In genomic region chr22:26432619-26433311, GRCh38 we compare ENCODE assay signal across 16 cellular contexts. TPM values are rescaled to one million over a fixed set of nuclear protein-coding genes. Genes with fewer than 3 reads are reported as not detected.
DNase-seq lines count a peak whose midpoint lies in the region; ATAC-seq, FAIRE-seq and TF ChIP-seq lines count a peak whose summit lies in the region.
"Had no signal": no experiment of that assay in that cellular context is flagged by ENCODE, and none has a peak within 500 bp of the region (broad histone marks: within the 10 kb centered on the region; RNA-seq: fewer than 3 reads in every experiment).

No MANE protein-coding gene starts in this region.

- intact Hi-C loops in GM12878 (cut with micrococcal nuclease; ENCODE audit: unreplicated experiment), result loop anchor here (5.0 kb wide), 1 partner anchor 50 kb away; the partner anchor contains the start of genes HPS4 and SRRD

- H3K27ac ChIP-seq in GM12878 (ENCODE audit: control insufficient read depth, insufficient read depth), result peak overlapping the region; percentile 55
- H3K27ac ChIP-seq: prostate gland had no signal

- peaks cover 3 to 8% of the 10 kb centered on the region in 2 experiments; a peak in 2 of 4 replicates for H3K36me3 ChIP-seq in GM12878 (ENCODE audit: control insufficient read depth in 2 of 2, insufficient read depth in 2 of 2, low read length in 1 of 2)
- H3K36me3 ChIP-seq: prostate gland had no signal

- in situ Hi-C loops in GM12878 (cut with MboI), result no loop called here

- WGBS in GM12878 (ENCODE audit: insufficient coverage, insufficient replicate concordance, low lambda C conversion rate, missing lambda C conversion rate), result 52% methylated on average over 3 of the region's 3 CpGs

- peak overlapping the region; percentile 92; the same call in 1 of the 2 replicates for H3K4me3 ChIP-seq in GM12878
- H3K4me3 ChIP-seq: prostate gland had no signal

- H2AFZ ChIP-seq in GM12878 (ENCODE audit: control insufficient read depth, low read depth, low read length), result no peak overlapping the region

- H3K79me2 ChIP-seq in GM12878 (ENCODE audit: control insufficient read depth, insufficient read depth, low read length), result peaks cover 29% of the 10 kb centered on the region

- BruUV-seq in GM12878 (replicated peaks; lab: Mats Ljungman, UMichigan), result no TSS peak

- no peak for TF ChIP-seq CTCF in GM12878 (IDR thresholded peaks at IDR 0.05 in 2 of 3, conservative IDR thresholded peaks at IDR 0.05 in 1 of 3; ENCODE audit: control insufficient read depth in 2 of 3, extremely low read depth in 1 of 3, insufficient read depth in 1 of 3, low read depth in 3 of 3, low read length in 3 of 3)

- DNase-seq in CD1c-positive myeloid dendritic cell (ENCODE audit: extremely low spot score), result peak; percentile 70
- DNase-seq in NOMO-1 treated with DMSO at 0.1 percent for 48 hours (lab: John Stamatoyannopoulos, UW; ENCODE audit: unreplicated experiment), result peak; percentile 95
- DNase-seq in GM12878 (ENCODE audit: low read depth, low spot score), result peak; percentile 71
- DNase-seq in NCI-H1436 (lab: John Stamatoyannopoulos, UW), result no peak
- no peak for DNase-seq in NCI-H524 treated with DMSO at 0.1 percent for 48 hours (lab: John Stamatoyannopoulos, UW)
- DNase-seq in NCI-H226, result no peak
- DNase-seq in NCI-H2107 treated with DMSO at 0.1 percent for 48 hours (lab: John Stamatoyannopoulos, UW; ENCODE audit: unreplicated experiment), result no peak
- DNase-seq: activated CD4-positive, CD25-positive, alpha-beta regulatory T cell treated with anti-CD3 and anti-CD28 coated beads, Interleukin-2, amount 50 U/mL, for 72 hours; DMS79; effector CD4-positive, alpha-beta T cell; NCI-H1417 treated with DMSO at 0.1 percent for 48 hours; NCI-H774; SK-N-SH had no signal

- POLR2A ChIA-PET in GM12878 (lab: Charles Lee), result no interaction called here

- FAIRE-seq in GM12878 (lab: Jason Lieb, UNC), result peak; percentile 18
- FAIRE-seq: HTR-8/SVneo had no signal

- peak overlapping the region; percentile 97 for H3K4me2 ChIP-seq in GM12878 (ENCODE audit: control insufficient read depth, insufficient read depth)
- H3K4me2 ChIP-seq: SK-N-SH had no signal

- ATAC-seq in GM18867 (IDR thresholded peaks at IDR 0.05; ENCODE audit: unreplicated experiment) (peak; percentile 34), GM12878 (peak; percentile 67)

- TF ChIP-seq POLR2A in GM12878 (IDR thresholded peaks at IDR 0.05; ENCODE audit: low read depth, low read length), result no peak

- peaks cover 4% of the 10 kb centered on the region; the same call in 1 of the 2 replicates for H4K20me1 ChIP-seq in GM12878 (ENCODE audit: control insufficient read depth, insufficient read depth)

- SMC1A ChIA-PET in GM12878 (lab: Charles Lee; ENCODE audit: uncharacterized antibody, unreplicated experiment), result interaction anchor here (1.5 to 2.6 kb wide), 3 partner anchors 28 to 49 kb away, joined by 3 to 14 read pairs (median 9); no protein-coding TSS in a partner anchor

- no peak overlapping the region for H3K9ac ChIP-seq in GM12878 (ENCODE audit: control insufficient read depth, insufficient read depth, low read length)
- H3K9ac ChIP-seq: SK-N-SH had no signal

- no peaks in the 10 kb centered on the region for H3K9me3 ChIP-seq in GM12878 (replicated peaks; ENCODE audit: control insufficient read depth, insufficient read depth, low read length)
- H3K9me3 ChIP-seq: prostate gland, SK-N-SH had no signal

- RAD21 ChIA-PET in GM12878 (lab: Charles Lee; ENCODE audit: unreplicated experiment), result no interaction called here

- TF ChIP-seq EP300 in GM12878 (IDR thresholded peaks at IDR 0.05; ENCODE audit: borderline replicate concordance in 1 of 2, control insufficient read depth in 1 of 2, low read depth in 2 of 2, low read length in 2 of 2), result no peak; a peak in 1 of 4 replicates

- no peaks in the 10 kb centered on the region for H3K27me3 ChIP-seq in GM12878 (replicated peaks in 1 of 2; ENCODE audit: control insufficient read depth in 2 of 2, insufficient read depth in 2 of 2, low read length in 1 of 2)

- CTCF ChIA-PET in GM12878 (lab: Yijun Ruan, JAX), result interaction anchor here (0.7 to 3.2 kb wide), 3 partner anchors 29 to 141 kb away, joined by 3 to 26 read pairs (median 5); partner anchors contain the start of gene SRRD

- TF ChIP-seq RAD21 in GM12878 (IDR thresholded peaks at IDR 0.05; ENCODE audit: insufficient read depth, low read depth, low read length), result no peak

- H3K4me1 ChIP-seq in GM12878 (ENCODE audit: control insufficient read depth, insufficient read depth, low read length), result peaks cover 34% of the 10 kb centered on the region

TF ChIP-seq in GM12878, 131 proteins besides CTCF, POLR2A, EP300 and RAD21 (continues in another document):
- TF ChIP-seq MXI1 (IDR thresholded peaks at IDR 0.05; ENCODE audit: low read depth, low read length), result peak; percentile 46; the same call in 1 of the 2 replicates
- TF ChIP-seq HCFC1 (IDR thresholded peaks at IDR 0.05; ENCODE audit: low read length), result no peak
- peak; percentile 42 to 74; a peak in 3 of 4 replicates for TF ChIP-seq IKZF2 (IDR thresholded peaks at IDR 0.05)
- TF ChIP-seq POLR2AphosphoS5 (IDR thresholded peaks at IDR 0.05; ENCODE audit: low read length), result no peak
- TF ChIP-seq NR2C1 (IDR thresholded peaks at IDR 0.05), result peak; percentile 46; the same call in 1 of the 2 replicates
- peak; percentile 57; the same call in 1 of the 2 replicates for TF ChIP-seq ZNF217 (IDR thresholded peaks at IDR 0.05)
- 0 out of 2 replicates have a peak, but pooled peaks have one; percentile 79 for TF ChIP-seq CHD1 (IDR thresholded peaks at IDR 0.05; ENCODE audit: low read depth, low read length)
- TF ChIP-seq RUNX3 (IDR thresholded peaks at IDR 0.05; ENCODE audit: low read length), result peak; percentile 81
- no peak for TF ChIP-seq TBL1XR1 (IDR thresholded peaks at IDR 0.05; ENCODE audit: low read depth, low read length)
- peak; percentile 52; the same call in 1 of the 2 replicates for TF ChIP-seq CREB1 (IDR thresholded peaks at IDR 0.05; ENCODE audit: low read depth)
- TF ChIP-seq STAT3 (IDR thresholded peaks at IDR 0.05; ENCODE audit: low read depth, low read length), result no peak

RNA-seq across cellular contexts. Expression of gene ASPHD2, which starts 3.7 kb away (rescaled TPM):
- 8.5 and 10.4 TPM in 2 replicates for total RNA-seq in GM12878 (2013; cell fraction: nucleolus; rRNA removed)
- 10.4 and 10.8 TPM in 2 replicates for total RNA-seq in GM12878 (2014; rRNA removed)
- total RNA-seq in GM12878 (2014; rRNA removed; fragmentation: Illumina TruSeq; extraction: Trizol), result 5.0 and 5.3 TPM in 2 replicates
- total RNA-seq in GM12878 (2021), result 10.6 TPM in 2 replicates
- 2.3 TPM for polyA plus RNA-seq in GM12878 (2011; ENCODE audit: low read depth)
- polyA plus RNA-seq in GM12878 (2011; rRNA removed), result 6.2 and 7.7 TPM in 2 replicates
- polyA plus RNA-seq in GM12878 (2011; cell fraction: cytosol; rRNA removed), result 7.7 and 8.5 TPM in 2 replicates
- 6.9 and 7.5 TPM in 2 replicates for polyA plus RNA-seq in GM12878 (2011; cell fraction: nucleus; rRNA removed)
- 3.4 and 4.4 TPM in 2 replicates for polyA plus RNA-seq in GM12878 (2012)
- polyA plus RNA-seq in GM12878 (2014; fragmentation: Illumina TruSeq; extraction: Trizol), result 3.5 and 5.1 TPM in 2 replicates
- 1 to 10 TPM; 1.6 to 2.3 TPM for polyA plus RNA-seq in GM12878 (2014; fragmentation: Nextera tagmentation; extraction: Ambion mirVana)
- polyA plus RNA-seq in GM12878 (2014; rRNA removed), result 9.0 TPM in 2 replicates
- 1 to 10 TPM; 1.6 to 3.2 TPM for polyA plus RNA-seq in GM12878 (2016; fragmentation: Nextera tagmentation; extraction: Ambion mirVana)
- 10.2 and 15.7 TPM in 2 replicates for polyA minus RNA-seq in GM12878 (2011; rRNA and poly(A)+ RNA removed)
- 3.7 and 5.5 TPM in 2 replicates for polyA minus RNA-seq in GM12878 (2011; cell fraction: cytosol; rRNA and poly(A)+ RNA removed)
- polyA minus RNA-seq in GM12878 (2011; cell fraction: nucleus; rRNA and poly(A)+ RNA removed), result 4.5 and 6.3 TPM in 2 replicates

RNA-seq across cellular contexts. Expression of gene HPS4, which starts 50.8 kb away (rescaled TPM):
- 182 and 200 TPM in 2 replicates for total RNA-seq in GM12878 (2013; cell fraction: nucleolus; rRNA removed)
- total RNA-seq in GM12878 (2014; rRNA removed) (36.7 and 38.5 TPM in 2 replicates), GM12878 (2014; rRNA removed; fragmentation: Illumina TruSeq; extraction: Trizol) (24.2 and 25.7 TPM in 2 replicates), GM12878 (2021) (34.2 and 35.2 TPM in 2 replicates)
- polyA plus RNA-seq in GM12878 (2011; ENCODE audit: low read depth), result 19.5 TPM
- polyA plus RNA-seq in GM12878 (2011; rRNA removed) (36.5 and 52.5 TPM in 2 replicates), GM12878 (2014; fragmentation: Illumina TruSeq; extraction: Trizol) (27.3 and 31.1 TPM in 2 replicates), GM12878 (2014; fragmentation: Nextera tagmentation; extraction: Ambion mirVana) (10 to 100 TPM; 11.7 to 12.3 TPM), GM12878 (2014; rRNA removed) (32.4 and 34.4 TPM in 2 replicates), GM12878 (2016; fragmentation: Nextera tagmentation; extraction: Ambion mirVana) (10 to 100 TPM; 28.7 to 30.5 TPM)
- polyA plus RNA-seq in GM12878 (2011; cell fraction: cytosol; rRNA removed), result 35.8 and 37.7 TPM in 2 replicates
- polyA plus RNA-seq in GM12878 (2011; cell fraction: nucleus; rRNA removed), result 119 and 130 TPM in 2 replicates
- 26.4 and 30.0 TPM in 2 replicates for polyA plus RNA-seq in GM12878 (2012)
- 40.2 and 41.4 TPM in 2 replicates for polyA minus RNA-seq in GM12878 (2011; rRNA and poly(A)+ RNA removed)
- 14.2 and 15.0 TPM in 2 replicates for polyA minus RNA-seq in GM12878 (2011; cell fraction: cytosol; rRNA and poly(A)+ RNA removed)
- 43.3 and 49.2 TPM in 2 replicates for polyA minus RNA-seq in GM12878 (2011; cell fraction: nucleus; rRNA and poly(A)+ RNA removed)

RNA-seq across cellular contexts. Expression of gene SRRD, which starts 50.9 kb away (rescaled TPM):
- total RNA-seq in GM12878 (2013; cell fraction: nucleolus; rRNA removed), result 14.9 and 17.6 TPM in 2 replicates
- total RNA-seq in GM12878 (2014; rRNA removed) (17.2 and 17.7 TPM in 2 replicates), GM12878 (2014; rRNA removed; fragmentation: Illumina TruSeq; extraction: Trizol) (21.2 and 26.4 TPM in 2 replicates), GM12878 (2021) (27.5 and 32.9 TPM in 2 replicates)
- polyA plus RNA-seq in GM12878 (2011; ENCODE audit: low read depth), result 9.4 TPM
- polyA plus RNA-seq in GM12878 (2011; rRNA removed) (50.5 and 55.9 TPM in 2 replicates), GM12878 (2014; fragmentation: Illumina TruSeq; extraction: Trizol) (31.5 and 41.6 TPM in 2 replicates), GM12878 (2014; fragmentation: Nextera tagmentation; extraction: Ambion mirVana) (10 to 100 TPM in 1 of 2 experiments, 1 to 10 TPM in 1; 4.1 to 15.4 TPM), GM12878 (2014; rRNA removed) (22.3 and 27.4 TPM in 2 replicates), GM12878 (2016; fragmentation: Nextera tagmentation; extraction: Ambion mirVana) (10 to 100 TPM; 42.9 to 50.6 TPM)
- 20.4 and 32.3 TPM in 2 replicates for polyA plus RNA-seq in GM12878 (2011; cell fraction: cytosol; rRNA removed)
- 16.9 and 17.7 TPM in 2 replicates for polyA plus RNA-seq in GM12878 (2011; cell fraction: nucleus; rRNA removed)
- 9.4 and 18.9 TPM in 2 replicates for polyA plus RNA-seq in GM12878 (2012)
- 30.7 and 36.9 TPM in 2 replicates for polyA minus RNA-seq in GM12878 (2011; rRNA and poly(A)+ RNA removed)
- polyA minus RNA-seq in GM12878 (2011; cell fraction: cytosol; rRNA and poly(A)+ RNA removed), result 7.6 and 9.1 TPM in 2 replicates
- polyA minus RNA-seq in GM12878 (2011; cell fraction: nucleus; rRNA and poly(A)+ RNA removed), result 4.8 and 7.7 TPM in 2 replicates

Comparison
In these comparisons a context has a peak if more than half of its experiments do, and no peak if none do; other contexts are left out.
1. DNase-seq: peak in CD1c-positive myeloid dendritic cell (single experiment), NOMO-1 treated with DMSO at 0.1 percent for 48 hours (single experiment) and GM12878 (single experiment); none in NCI-H1436 (single experiment), NCI-H524 treated with DMSO at 0.1 percent for 48 hours (single experiment), NCI-H226 (single experiment) and NCI-H2107 treated with DMSO at 0.1 percent for 48 hours (single experiment).